Comparison of ENCODE assay signal across 11 cellular contexts in genomic region chr13:102002271-102002670, GRCh38.
"Had no signal": no experiment of that assay in that cellular context is flagged by ENCODE, and none has a peak within 500 bp of the region (broad histone marks: within the 10 kb centered on the region; RNA-seq: fewer than 3 reads in every experiment).

No MANE protein-coding gene starts in this region.

- H3K27me3 ChIP-seq: body of pancreas, spleen had no signal

- H3K4me1 ChIP-seq: body of pancreas, parathyroid adenoma, spleen had no signal

- H3K27ac ChIP-seq: body of pancreas, parathyroid adenoma, spleen had no signal

- H3K4me3 ChIP-seq: body of pancreas, spleen had no signal

- H3K36me3 ChIP-seq: spleen had no signal

- H3K9me3 ChIP-seq: body of pancreas, spleen had no signal

- ATAC-seq: activated CD8-positive, alpha-beta T cell treated with anti-CD3 and anti-CD28 coated beads, Interleukin-2, amount 10 ng/mL, durations not matched to agents 7 days and 5 days; activated naive CD8-positive, alpha-beta T cell treated with anti-CD3 and anti-CD28 coated beads, Interleukin-2, amount 50 U/mL, for 24 hours; body of pancreas; left lobe of liver had no signal

- DNase-seq: activated CD4-positive, alpha-beta T cell treated with anti-CD3 and anti-CD28 coated beads for 48 hours; activated CD8-positive, alpha-beta memory T cell treated with anti-CD3 and anti-CD28 coated beads, Interleukin-2, amount 50 U/mL, for 48 hours; activated CD8-positive, alpha-beta T cell treated with anti-CD3 and anti-CD28 coated beads, Interleukin-2, amount 10 ng/mL, durations not matched to agents 7 days and 5 days; activated naive CD8-positive, alpha-beta T cell treated with anti-CD3 and anti-CD28 coated beads, Interleukin-2, amount 50 U/mL, for 24 hours; spleen; stimulated activated CD4-positive, alpha-beta T cell treated with anti-CD3 and anti-CD28 coated beads, Interleukin-2, amount 100 ng/mL, for 24 hours; stimulated activated naive CD4-positive, alpha-beta T cell; substantia nigra had no signal
